Comparison of ENCODE assay signal across 1 cellular context in genomic region chr1:101088431-101088830, GRCh38.
TF ChIP-seq lines count a peak whose summit lies in the region.

No MANE protein-coding gene starts in this region.

TF ChIP-seq in GM12878, 131 proteins besides CTCF, POLR2A, EP300 and RAD21 (continued from another document):
- TF ChIP-seq PAX5 (IDR thresholded peaks at IDR 0.05; ENCODE audit: borderline replicate concordance, low read depth, low read length) = no peak
- TF ChIP-seq NR2C2 (IDR thresholded peaks at IDR 0.05; ENCODE audit: borderline replicate concordance, control insufficient read depth, insufficient read length, low read depth) = no peak
